In genomic region chr5:673140-673836, GRCh38 we compare ENCODE assay signal across 9 cellular contexts. TPM values are rescaled to one million over a fixed set of nuclear protein-coding genes. Genes with fewer than 3 reads are reported as not detected.
DNase-seq lines count a peak whose midpoint lies in the region; ATAC-seq and TF ChIP-seq lines count a peak whose summit lies in the region.
"Had no signal": no experiment of that assay in that cellular context is flagged by ENCODE, and none has a peak within 500 bp of the region (broad histone marks: within the 10 kb centered on the region; RNA-seq: fewer than 3 reads in every experiment).

No MANE protein-coding gene starts in this region.

- no peak overlapping the region for H3K9ac ChIP-seq in parathyroid adenoma

- no peaks in the 10 kb centered on the region for H3K36me3 ChIP-seq in CD8-positive, alpha-beta memory T cell (ENCODE audit: insufficient read depth, low read length)
- H3K36me3 ChIP-seq in PC-9 (ENCODE audit: low read depth): no peaks in the 10 kb centered on the region
- H3K36me3 ChIP-seq in gastroesophageal sphincter: peaks cover 0 to 5% of the 10 kb centered on the region in 2 donors
- H3K36me3 ChIP-seq in parathyroid adenoma (ENCODE audit: control insufficient read depth, insufficient read depth, low read length): no peaks in the 10 kb centered on the region

- no TSS peak for BruUV-seq in PC-9 (replicated peaks; lab: Mats Ljungman, UMichigan)

- H3K27ac ChIP-seq in CD8-positive, alpha-beta memory T cell (ENCODE audit: low read depth, low read length): peak overlapping the region; percentile 54
- no peak overlapping the region for H3K27ac ChIP-seq in PC-9
- H3K27ac ChIP-seq in gastroesophageal sphincter: peak overlapping the region in 3 of 4 donors; percentile 76 to 78 (median 78)
- no peak overlapping the region for H3K27ac ChIP-seq in parathyroid adenoma
- H3K27ac ChIP-seq: HL-60 had no signal

- H3K9me3 Mint-ChIP-seq in CD8-positive, alpha-beta memory T cell: no peaks in the 10 kb centered on the region

- H3K4me1 Mint-ChIP-seq in CD8-positive, alpha-beta memory T cell: peaks cover 11 to 25% (median 11%) of the 10 kb centered on the region in 3 donors

- no peaks in the 10 kb centered on the region for H3K79me2 ChIP-seq in PC-9 (ENCODE audit: low read depth)
- no peaks in the 10 kb centered on the region for H3K79me2 ChIP-seq in parathyroid adenoma

- peaks cover 0 to 7% of the 10 kb centered on the region in 2 donors for H3K27me3 Mint-ChIP-seq in CD8-positive, alpha-beta memory T cell

- H3K9me2 ChIP-seq in PC-9 (ENCODE audit: insufficient read depth): no peaks in the 10 kb centered on the region

- no peaks in the 10 kb centered on the region for H3K36me3 Mint-ChIP-seq in CD8-positive, alpha-beta memory T cell

- intact Hi-C loops in PC-9 (cut with micrococcal nuclease; ENCODE audit: unreplicated experiment): loop anchor here (2.0 to 10.0 kb wide), 3 partner anchors 86 to 201 kb away; no protein-coding TSS in a partner anchor

- H4K20me1 ChIP-seq in PC-9 (ENCODE audit: insufficient read depth): peaks cover 43% of the 10 kb centered on the region

- no peak overlapping the region for H3K4me3 ChIP-seq in CD8-positive, alpha-beta memory T cell (ENCODE audit: low read length)
- H3K4me3 ChIP-seq in PC-9: no peak overlapping the region
- peak overlapping the region in 1 of 2 donors; percentile 28 for H3K4me3 ChIP-seq in gastroesophageal sphincter
- H3K4me3 ChIP-seq in parathyroid adenoma (ENCODE audit: low read depth, low read length): peak overlapping the region; percentile 27

- no peaks in the 10 kb centered on the region for H3K27me3 ChIP-seq in CD8-positive, alpha-beta memory T cell (ENCODE audit: insufficient read depth, low read length, poor library complexity, severe bottlenecking)
- no peaks in the 10 kb centered on the region for H3K27me3 ChIP-seq in PC-9 (ENCODE audit: insufficient read depth, low read depth)
- H3K27me3 ChIP-seq in gastroesophageal sphincter: no peaks in the 10 kb centered on the region
- no peaks in the 10 kb centered on the region for H3K27me3 ChIP-seq in parathyroid adenoma (ENCODE audit: control insufficient read depth, insufficient read depth, low read length)

- CTCF ChIA-PET in CD8-positive, alpha-beta memory T cell (lab: Charles Lee): interaction anchor here (6.6 kb wide), 1 partner anchor 231 kb away, joined by 62 read pairs; no protein-coding TSS in a partner anchor
- CTCF ChIA-PET in PC-9 (lab: Charles Lee): interaction anchor here (0.6 kb wide), 1 partner anchor 133 kb away, joined by 4 read pairs; no protein-coding TSS in a partner anchor

- peak in 1 of 5 donors; percentile 46 for DNase-seq in CD8-positive, alpha-beta memory T cell
- no peak for DNase-seq in PC-9
- no peak for DNase-seq in nucleus accumbens (lab: John Stamatoyannopoulos, UW)
- DNase-seq in COLO668 (lab: John Stamatoyannopoulos, UW; ENCODE audit: unreplicated experiment): no peak
- DNase-seq in islet precursor cell: no peak

- WGBS in gastroesophageal sphincter (ENCODE audit: low coverage in 1 of 2), 2 donors: no CpG with 5 or more reads among the region's 19 CpGs

- peak overlapping the region; percentile 50 to 99 (median 95) for H3K27ac Mint-ChIP-seq in CD8-positive, alpha-beta memory T cell

- H3K4me2 ChIP-seq in PC-9: peak overlapping the region; percentile 69
- H3K4me2 ChIP-seq in parathyroid adenoma (ENCODE audit: low read length): peak overlapping the region; percentile 45

- no peak for TF ChIP-seq EP300 in gastroesophageal sphincter (IDR thresholded peaks at IDR 0.05)

- no peak for ATAC-seq in gastroesophageal sphincter
- no peak for ATAC-seq in GM21447 (IDR thresholded peaks at IDR 0.05; ENCODE audit: unreplicated experiment)

- TF ChIP-seq POLR2A in gastroesophageal sphincter (IDR thresholded peaks at IDR 0.05): no peak

- POLR2A ChIA-PET in CD8-positive, alpha-beta memory T cell (lab: Charles Lee): interaction anchor here (1.1 kb wide), 1 partner anchor 20 kb away, joined by 3 read pairs; the partner anchor contains the start of gene TPPP
- POLR2A ChIA-PET in PC-9 (lab: Charles Lee; ENCODE audit: unreplicated experiment): interaction anchor here (0.5 to 0.6 kb wide), 3 partner anchors 26 to 402 kb away, joined by 3 to 7 read pairs (median 5); no protein-coding TSS in a partner anchor

- TF ChIP-seq CTCF in PC-9 (conservative IDR thresholded peaks at IDR 0.05) (no peak), gastroesophageal sphincter (IDR thresholded peaks at IDR 0.05) (no peak), parathyroid adenoma (IDR thresholded peaks at IDR 0.05) (no peak)

- no peaks in the 10 kb centered on the region; the same call in 1 of the 2 replicates for H3F3A ChIP-seq in PC-9 (ENCODE audit: insufficient read depth, low read depth)

- H2AFZ ChIP-seq in PC-9: no peak overlapping the region
- no peak overlapping the region for H2AFZ ChIP-seq in parathyroid adenoma

- H3K4me3 Mint-ChIP-seq in CD8-positive, alpha-beta memory T cell: peak overlapping the region; percentile 69 to 90 (median 77)

- H3K4me1 ChIP-seq in CD8-positive, alpha-beta memory T cell (ENCODE audit: insufficient read depth, low read length): peaks cover 23% of the 10 kb centered on the region
- peaks cover 27% of the 10 kb centered on the region for H3K4me1 ChIP-seq in PC-9 (replicated peaks; ENCODE audit: insufficient read depth)
- H3K4me1 ChIP-seq in gastroesophageal sphincter: peaks cover 11 to 97% (median 56%) of the 10 kb centered on the region in 3 donors
- H3K4me1 ChIP-seq in parathyroid adenoma: peaks cover 19% of the 10 kb centered on the region

- no peaks in the 10 kb centered on the region for H3K9me3 ChIP-seq in CD8-positive, alpha-beta memory T cell (ENCODE audit: low read length)
- H3K9me3 ChIP-seq in PC-9 (ENCODE audit: insufficient read depth, low read depth): no peaks in the 10 kb centered on the region
- no peaks in the 10 kb centered on the region for H3K9me3 ChIP-seq in gastroesophageal sphincter
- H3K9me3 ChIP-seq in parathyroid adenoma (ENCODE audit: control insufficient read depth, low read length): no peaks in the 10 kb centered on the region

RNA-seq across cellular contexts. Expression of gene TPPP, which starts 19.9 kb away (rescaled TPM):
- under 1 TPM; 0.37 to 0.38 TPM for total RNA-seq in CD8-positive, alpha-beta memory T cell
- polyA plus RNA-seq in CD8-positive, alpha-beta memory T cell: 0.79 TPM
- 0.17 and 0.38 TPM in 2 replicates for total RNA-seq in PC-9 (2021)
- 10 to 100 TPM; 13.3 to 42.8 (median 32.0) TPM for total RNA-seq in gastroesophageal sphincter

Comparison
In these comparisons a context has a peak if more than half of its experiments do, and no peak if none do; other contexts are left out.
1. H3K27ac ChIP-seq: peak in CD8-positive, alpha-beta memory T cell (single experiment) and gastroesophageal sphincter (3 of 4); none in PC-9 (single experiment) and parathyroid adenoma (single experiment).
2. RNA of gene TPPP, which starts 19.9 kb away (total RNA-seq): 13.3 to 42.8 TPM in gastroesophageal sphincter; 0.37 to 0.38 TPM in CD8-positive, alpha-beta memory T cell and 0.17 to 0.38 TPM in PC-9; every median in the first group is over 10 times any median in the second.